ENCODE assay signal across 8 cellular contexts in genomic region chr2:222305510-222306392, GRCh38. TPM values are rescaled to one million over a fixed set of nuclear protein-coding genes. Genes with fewer than 3 reads are reported as not detected.
DNase-seq lines count a peak whose midpoint lies in the region; ATAC-seq lines count a peak whose summit lies in the region.

No MANE protein-coding gene starts in this region.

- no peak for DNase-seq in activated CD4-positive, alpha-beta T cell treated with anti-CD3 and anti-CD28 coated beads, Interleukin-2, amount 10 ng/mL, durations not matched to agents 7 days and 5 days
- DNase-seq in activated CD4-positive, alpha-beta T cell treated with anti-CD3 and anti-CD28 coated beads for 4 hours, result no peak
- peak; percentile 14 for DNase-seq in NCI-H2029 treated with DMSO at 0.1 percent for 48 hours (lab: John Stamatoyannopoulos, UW)
- DNase-seq in ecto neural progenitor cell (ENCODE audit: low spot score), result peak; percentile 76
- DNase-seq in naive B cell, result no peak
- DNase-seq in SHP77 treated with DMSO at 0.1 percent for 48 hours (lab: John Stamatoyannopoulos, UW), result no peak
- no peak for DNase-seq in NCI-H446 (lab: John Stamatoyannopoulos, UW)
- DNase-seq in NCI-H2171 treated with DMSO at 0.1 percent for 48 hours (lab: John Stamatoyannopoulos, UW), result no peak

- H3K4me1 Mint-ChIP-seq in activated CD4-positive, alpha-beta T cell treated with anti-CD3 and anti-CD28 coated beads, Interleukin-2, amount 10 ng/mL, durations not matched to agents 7 days and 5 days, result peaks cover 16% of the 10 kb centered on the region
- peaks cover 24 to 50% (median 39%) of the 10 kb centered on the region in 3 donors for H3K4me1 Mint-ChIP-seq in naive B cell

- POLR2A ChIA-PET in activated CD4-positive, alpha-beta T cell treated with anti-CD3 and anti-CD28 coated beads, Interleukin-2, amount 10 ng/mL, durations not matched to agents 7 days and 5 days (lab: Charles Lee), result no interaction called here

- peaks cover 3% of the 10 kb centered on the region for H3K9me3 Mint-ChIP-seq in activated CD4-positive, alpha-beta T cell treated with anti-CD3 and anti-CD28 coated beads, Interleukin-2, amount 10 ng/mL, durations not matched to agents 7 days and 5 days
- H3K9me3 Mint-ChIP-seq in naive B cell, result peaks cover 4 to 20% (median 11%) of the 10 kb centered on the region in 7 donors

- H3K4me3 Mint-ChIP-seq in activated CD4-positive, alpha-beta T cell treated with anti-CD3 and anti-CD28 coated beads, Interleukin-2, amount 10 ng/mL, durations not matched to agents 7 days and 5 days, result peak overlapping the region; percentile 57
- peak overlapping the region; percentile 56 to 91 (median 83) for H3K4me3 Mint-ChIP-seq in naive B cell

- H3K27ac Mint-ChIP-seq in activated CD4-positive, alpha-beta T cell treated with anti-CD3 and anti-CD28 coated beads, Interleukin-2, amount 10 ng/mL, durations not matched to agents 7 days and 5 days, result peak overlapping the region; percentile 62
- H3K27ac Mint-ChIP-seq in naive B cell, result peak overlapping the region in 2 of 6 donors; percentile 22 to 91

- ATAC-seq in naive B cell (ENCODE audit: low read depth in 2 of 2), result no peak

- H3K27me3 Mint-ChIP-seq in activated CD4-positive, alpha-beta T cell treated with anti-CD3 and anti-CD28 coated beads, Interleukin-2, amount 10 ng/mL, durations not matched to agents 7 days and 5 days, result peaks cover 98% of the 10 kb centered on the region
- peaks cover 74 to 100% (median 99%) of the 10 kb centered on the region in 3 donors for H3K27me3 Mint-ChIP-seq in naive B cell

- peaks cover 11% of the 10 kb centered on the region for H3K36me3 Mint-ChIP-seq in activated CD4-positive, alpha-beta T cell treated with anti-CD3 and anti-CD28 coated beads, Interleukin-2, amount 10 ng/mL, durations not matched to agents 7 days and 5 days (ENCODE audit: low read depth)
- peaks cover 0 to 35% of the 10 kb centered on the region in 2 donors for H3K36me3 Mint-ChIP-seq in naive B cell

- CTCF ChIA-PET in activated CD4-positive, alpha-beta T cell treated with anti-CD3 and anti-CD28 coated beads, Interleukin-2, amount 10 ng/mL, durations not matched to agents 7 days and 5 days (lab: Charles Lee), result no interaction called here

RNA-seq across cellular contexts. Expression of gene PAX3, which starts 7.0 kb away (rescaled TPM):
- not detected for total RNA-seq in activated CD4-positive, alpha-beta T cell treated with anti-CD3 and anti-CD28 coated beads, Interleukin-2, amount 10 ng/mL, durations not matched to agents 7 days and 5 days
- not detected for polyA plus RNA-seq in naive B cell (ENCODE audit: low read depth in 6 of 6)

Comparison
In these comparisons a context has a peak if more than half of its experiments do, and no peak if none do; other contexts are left out.
1. DNase-seq: peak in NCI-H2029 treated with DMSO at 0.1 percent for 48 hours (single experiment) and ecto neural progenitor cell (single experiment); none in activated CD4-positive, alpha-beta T cell treated with anti-CD3 and anti-CD28 coated beads, Interleukin-2, amount 10 ng/mL, durations not matched to agents 7 days and 5 days (single experiment), activated CD4-positive, alpha-beta T cell treated with anti-CD3 and anti-CD28 coated beads for 4 hours (0 of 2), naive B cell (single experiment), SHP77 treated with DMSO at 0.1 percent for 48 hours (single experiment), NCI-H446 (0 of 2) and NCI-H2171 treated with DMSO at 0.1 percent for 48 hours (single experiment).